In genomic region chr3:152662157-152662556, GRCh38 we compare ENCODE assay signal across 2 cellular contexts.
TF ChIP-seq lines count a peak whose summit lies in the region.

No MANE protein-coding gene starts in this region.

TF ChIP-seq in SK-N-SH, 30 proteins besides CTCF, POLR2A, EP300 and RAD21 (continued from another document):
- TF ChIP-seq MXI1 (IDR thresholded peaks at IDR 0.05; ENCODE audit: low read depth, low read length) (no peak), CHD2 (IDR thresholded peaks at IDR 0.05; ENCODE audit: low read length, partially characterized antibody) (no peak), FOSL2 (IDR thresholded peaks at IDR 0.05; ENCODE audit: borderline replicate concordance, low read depth) (no peak), TAF1 (IDR thresholded peaks at IDR 0.05; ENCODE audit: borderline replicate concordance, low read depth, low read length) (no peak), FOXJ3 (CRISPR knock-in tag; IDR thresholded peaks at IDR 0.05) (no peak), RFX5 (IDR thresholded peaks at IDR 0.05; ENCODE audit: low read length) (no peak)

TF ChIP-seq in SK-N-SH treated with all-trans-retinoic acid at 6 μM for 48 hours, 23 proteins besides CTCF, POLR2A, EP300 and RAD21 (continued from another document):
- no peak for TF ChIP-seq TSHZ2 (CRISPR knock-in tag; IDR thresholded peaks at IDR 0.05)
- no peak for TF ChIP-seq TCF4 (CRISPR knock-in tag; IDR thresholded peaks at IDR 0.05; ENCODE audit: borderline replicate concordance)
- TF ChIP-seq GLIS3 (CRISPR knock-in tag; IDR thresholded peaks at IDR 0.05) = no peak
